In the genomic region with DNA sequence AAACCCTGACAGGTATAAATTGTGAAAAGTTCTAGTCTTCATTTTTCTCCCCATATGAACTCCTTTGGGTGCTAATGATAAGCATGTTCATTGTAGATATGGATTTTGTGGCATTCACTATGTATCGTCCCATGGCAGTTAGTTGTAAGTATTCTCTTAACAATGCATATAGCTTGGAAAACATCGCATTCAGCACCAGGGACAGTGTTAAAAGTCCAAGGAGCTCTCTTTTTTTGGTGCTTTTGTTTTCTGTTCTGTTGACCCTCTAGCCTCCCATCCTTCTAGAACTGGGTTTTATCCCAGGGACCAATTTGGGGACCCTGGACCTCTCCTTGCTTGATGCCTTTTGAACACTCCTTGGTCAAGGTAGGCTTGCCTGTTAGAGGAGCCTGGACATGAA, we compare ENCODE assay signal across 24 cellular contexts. TPM values are rescaled to one million over a fixed set of nuclear protein-coding genes. Genes with fewer than 3 reads are reported as not detected.
DNase-seq lines count a peak whose midpoint lies in the region; ATAC-seq and TF ChIP-seq lines count a peak whose summit lies in the region.
"Had no signal": no experiment of that assay in that cellular context is flagged by ENCODE, and none has a peak within 500 bp of the region (broad histone marks: within the 10 kb centered on the region; RNA-seq: fewer than 3 reads in every experiment).

No MANE protein-coding gene starts in this region.

- no peak overlapping the region for H3K4me3 ChIP-seq in left ventricle myocardium inferior
- no peak overlapping the region for H3K4me3 ChIP-seq in LNCaP clone FGC (ENCODE audit: low read depth, low read length)
- H3K4me3 ChIP-seq in liver (ENCODE audit: low read depth in 1 of 3, low read length in 3 of 3): no peak overlapping the region
- H3K4me3 ChIP-seq: Peyer's patch, SJCRH30 had no signal

- no peak overlapping the region for H3K27ac ChIP-seq in left ventricle myocardium inferior (replicated peaks)
- no peak overlapping the region for H3K27ac ChIP-seq in liver (ENCODE audit: low read depth in 1 of 2, low read length in 2 of 2)
- no peak overlapping the region for H3K27ac ChIP-seq in RWPE1
- H3K27ac ChIP-seq: C4-2B, HL-60, KMS-11, Peyer's patch had no signal

- intact Hi-C loops in cardiac septum (cut with DNase I): no loop called here
- intact Hi-C loops in left ventricle myocardium inferior (cut with micrococcal nuclease): no loop called here

- DNase-seq in cardiac septum (ENCODE audit: low spot score) (peak; percentile 49), left ventricle myocardium inferior (no peak), LNCaP clone FGC (ENCODE audit: low read depth) (peak; percentile 8), COLO829 (ENCODE audit: low spot score) (no peak), RWPE1 (ENCODE audit: low spot score) (no peak)
- DNase-seq: CD8-positive, alpha-beta memory T cell; GDM1; HFFc6; MV-4-11; NCI-H1105 treated with DMSO at 0.1 percent for 48 hours; NCI-H2029 treated with DMSO at 0.1 percent for 48 hours; NCI-H2171 treated with DMSO at 0.1 percent for 48 hours; NCI-H524 treated with DMSO at 0.1 percent for 48 hours; NCI-H82; Peyer's patch had no signal

- no peak for ATAC-seq in HG03159 (IDR thresholded peaks at IDR 0.05; ENCODE audit: unreplicated experiment)

- no peak for TF ChIP-seq RAD21 in liver (IDR thresholded peaks at IDR 0.05)

- H3K4me1 ChIP-seq in left ventricle myocardium inferior (peaks cover 28% of the 10 kb centered on the region), liver (ENCODE audit: control insufficient read depth in 4 of 4, insufficient read depth in 4 of 4, low read length in 3 of 4) (no peaks in the 10 kb centered on the region)
- H3K4me1 ChIP-seq: Peyer's patch had no signal

- H3K9ac ChIP-seq in liver (ENCODE audit: low read depth in 1 of 2, low read length in 2 of 2): no peak overlapping the region
- H3K9ac ChIP-seq: KMS-11 had no signal

- WGBS in liver: 96% methylated on average over 2 of the region's 2 CpGs

- no peaks in the 10 kb centered on the region for H3K9me3 ChIP-seq in left ventricle myocardium inferior (replicated peaks)
- H3K9me3 ChIP-seq in liver (ENCODE audit: control insufficient read depth in 4 of 4, low read length in 3 of 4): no peaks in the 10 kb centered on the region
- H3K9me3 ChIP-seq: Peyer's patch, SJCRH30 had no signal

- POLR2A ChIA-PET in RWPE1 (lab: Yijun Ruan, JAX; ENCODE audit: low non-redundant PET): no interaction called here

- CTCF ChIA-PET in RWPE1 (lab: Yijun Ruan, JAX): no interaction called here

- H3K27me3 ChIP-seq in left ventricle myocardium inferior (ENCODE audit: low read depth) (no peaks in the 10 kb centered on the region), liver (ENCODE audit: control insufficient read depth in 4 of 4, insufficient read depth in 4 of 4, low read length in 3 of 4) (no peaks in the 10 kb centered on the region)
- H3K27me3 ChIP-seq: Peyer's patch, SJCRH30 had no signal

- H3K36me3 ChIP-seq in left ventricle myocardium inferior (no peaks in the 10 kb centered on the region), liver (ENCODE audit: control insufficient read depth in 4 of 4, insufficient read depth in 3 of 4, low read depth in 1 of 4, low read length in 3 of 4) (no peaks in the 10 kb centered on the region)
- H3K36me3 ChIP-seq: Peyer's patch, SJCRH30 had no signal

- TF ChIP-seq CTCF in left ventricle myocardium inferior (IDR thresholded peaks at IDR 0.05; ENCODE audit: borderline replicate concordance) (no peak), LNCaP clone FGC (IDR thresholded peaks at IDR 0.05; ENCODE audit: control insufficient read depth, extremely low read depth, insufficient read depth) (no peak), liver (IDR thresholded peaks at IDR 0.05; ENCODE audit: low read depth, low read length, missing input control) (no peak), RWPE1 (conservative IDR thresholded peaks at IDR 0.05; ENCODE audit: low read depth) (no peak)

TF ChIP-seq in liver, 16 proteins besides CTCF, POLR2A, EP300 and RAD21:
- TF ChIP-seq SP1 (IDR thresholded peaks at IDR 0.05): no peak
- TF ChIP-seq, protein P1, sequence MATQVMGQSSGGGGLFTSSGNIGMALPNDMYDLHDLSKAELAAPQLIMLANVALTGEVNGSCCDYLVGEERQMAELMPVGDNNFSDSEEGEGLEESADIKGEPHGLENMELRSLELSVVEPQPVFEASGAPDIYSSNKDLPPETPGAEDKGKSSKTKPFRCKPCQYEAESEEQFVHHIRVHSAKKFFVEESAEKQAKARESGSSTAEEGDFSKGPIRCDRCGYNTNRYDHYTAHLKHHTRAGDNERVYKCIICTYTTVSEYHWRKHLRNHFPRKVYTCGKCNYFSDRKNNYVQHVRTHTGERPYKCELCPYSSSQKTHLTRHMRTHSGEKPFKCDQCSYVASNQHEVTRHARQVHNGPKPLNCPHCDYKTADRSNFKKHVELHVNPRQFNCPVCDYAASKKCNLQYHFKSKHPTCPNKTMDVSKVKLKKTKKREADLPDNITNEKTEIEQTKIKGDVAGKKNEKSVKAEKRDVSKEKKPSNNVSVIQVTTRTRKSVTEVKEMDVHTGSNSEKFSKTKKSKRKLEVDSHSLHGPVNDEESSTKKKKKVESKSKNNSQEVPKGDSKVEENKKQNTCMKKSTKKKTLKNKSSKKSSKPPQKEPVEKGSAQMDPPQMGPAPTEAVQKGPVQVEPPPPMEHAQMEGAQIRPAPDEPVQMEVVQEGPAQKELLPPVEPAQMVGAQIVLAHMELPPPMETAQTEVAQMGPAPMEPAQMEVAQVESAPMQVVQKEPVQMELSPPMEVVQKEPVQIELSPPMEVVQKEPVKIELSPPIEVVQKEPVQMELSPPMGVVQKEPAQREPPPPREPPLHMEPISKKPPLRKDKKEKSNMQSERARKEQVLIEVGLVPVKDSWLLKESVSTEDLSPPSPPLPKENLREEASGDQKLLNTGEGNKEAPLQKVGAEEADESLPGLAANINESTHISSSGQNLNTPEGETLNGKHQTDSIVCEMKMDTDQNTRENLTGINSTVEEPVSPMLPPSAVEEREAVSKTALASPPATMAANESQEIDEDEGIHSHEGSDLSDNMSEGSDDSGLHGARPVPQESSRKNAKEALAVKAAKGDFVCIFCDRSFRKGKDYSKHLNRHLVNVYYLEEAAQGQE (IDR thresholded peaks at IDR 0.05): peak; percentile 19

RNA-seq across cellular contexts. Expression of gene INSYN2A, which starts 37.7 kb away (rescaled TPM):
- 0.19 TPM for total RNA-seq in cardiac septum
- not detected for total RNA-seq in left ventricle myocardium inferior
- not detected for total RNA-seq in liver
- under 1 TPM in 1 of 2 donors, not detected in 1; 0.54 TPM for polyA plus RNA-seq in liver
- total RNA-seq: CD8-positive, alpha-beta memory T cell; Daoy; H4; HT-29 had no signal
- polyA plus RNA-seq: CD8-positive, alpha-beta memory T cell had no signal

Comparison
In these comparisons a context has a peak if more than half of its experiments do, and no peak if none do; other contexts are left out.
1. DNase-seq: peak in cardiac septum (single experiment) and LNCaP clone FGC (single experiment); none in left ventricle myocardium inferior (single experiment), COLO829 (single experiment) and RWPE1 (single experiment).